In the genomic region with DNA sequence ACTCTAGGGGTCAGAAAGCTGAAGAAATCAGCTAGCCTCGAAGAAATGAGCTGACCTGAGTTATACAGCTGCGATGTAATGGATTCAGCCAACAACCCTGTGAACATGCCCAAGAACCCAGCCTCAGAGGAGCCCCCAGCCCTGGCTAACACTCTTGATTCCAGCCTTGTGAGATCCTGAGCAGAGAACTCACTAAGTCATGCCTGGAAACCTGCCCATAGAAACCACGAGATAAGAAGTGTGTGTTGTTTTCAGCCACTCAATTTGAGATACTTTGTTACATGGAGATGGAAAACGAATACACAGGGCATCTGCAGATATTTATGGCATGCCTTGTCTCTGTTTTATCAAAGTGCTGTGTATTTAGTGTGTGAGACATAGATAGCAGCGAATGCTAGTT, we compare ENCODE assay signal across 16 cellular contexts.
"Had no signal": no experiment of that assay in that cellular context is flagged by ENCODE, and none has a peak within 500 bp of the region (broad histone marks: within the 10 kb centered on the region; RNA-seq: fewer than 3 reads in every experiment).

No MANE protein-coding gene starts in this region.

- H3K4me3 ChIP-seq: ascending aorta, coronary artery, prostate gland, skin epidermis, tibial nerve, uterus had no signal

- H3K36me3 ChIP-seq: ascending aorta, prostate gland, tibial nerve, uterus, WERI-Rb-1 had no signal

- H3K27ac ChIP-seq: ascending aorta, coronary artery, prostate gland, skin epidermis, tibial nerve, uterus, WERI-Rb-1 had no signal

- DNase-seq: activated CD4-positive, alpha-beta T cell treated with anti-CD3 and anti-CD28 coated beads for 1 hour; activated CD8-positive, alpha-beta memory T cell treated with anti-CD3 and anti-CD28 coated beads for 24 hours; activated effector memory CD4-positive, alpha-beta T cell treated with anti-CD3 and anti-CD28 coated beads, Interleukin-2, amount 50 U/mL, for 16 hours; activated naive CD4-positive, alpha-beta T cell treated with anti-CD3 and anti-CD28 coated beads, Interleukin-2, amount 50 U/mL, for 16 hours; activated T-cell treated with anti-CD3 and anti-CD28 coated beads, Interleukin-2, amount 50 U/mL, for 72 hours; mammary epithelial cell; right cardiac atrium; stimulated activated naive CD8-positive, alpha-beta T cell treated with anti-CD3 and anti-CD28 coated beads, Interleukin-15, Interleukin-2, amounts not matched to agents 100 U/mL and 50 U/mL, for 24 hours; substantia nigra; uterus; WERI-Rb-1 had no signal

- H3K4me1 ChIP-seq: ascending aorta, prostate gland, tibial nerve, uterus had no signal

- H3K27me3 ChIP-seq: ascending aorta, tibial nerve, uterus had no signal

- H3K9me3 ChIP-seq: prostate gland, tibial nerve, uterus had no signal

- ATAC-seq: activated T-cell treated with anti-CD3 and anti-CD28 coated beads, Interleukin-2, amount 50 U/mL, for 72 hours; stimulated activated naive CD8-positive, alpha-beta T cell treated with anti-CD3 and anti-CD28 coated beads, Interleukin-15, Interleukin-2, amounts not matched to agents 100 U/mL and 50 U/mL, for 24 hours had no signal
